8 cellular contexts compared by ENCODE assay signal in the genomic region with DNA sequence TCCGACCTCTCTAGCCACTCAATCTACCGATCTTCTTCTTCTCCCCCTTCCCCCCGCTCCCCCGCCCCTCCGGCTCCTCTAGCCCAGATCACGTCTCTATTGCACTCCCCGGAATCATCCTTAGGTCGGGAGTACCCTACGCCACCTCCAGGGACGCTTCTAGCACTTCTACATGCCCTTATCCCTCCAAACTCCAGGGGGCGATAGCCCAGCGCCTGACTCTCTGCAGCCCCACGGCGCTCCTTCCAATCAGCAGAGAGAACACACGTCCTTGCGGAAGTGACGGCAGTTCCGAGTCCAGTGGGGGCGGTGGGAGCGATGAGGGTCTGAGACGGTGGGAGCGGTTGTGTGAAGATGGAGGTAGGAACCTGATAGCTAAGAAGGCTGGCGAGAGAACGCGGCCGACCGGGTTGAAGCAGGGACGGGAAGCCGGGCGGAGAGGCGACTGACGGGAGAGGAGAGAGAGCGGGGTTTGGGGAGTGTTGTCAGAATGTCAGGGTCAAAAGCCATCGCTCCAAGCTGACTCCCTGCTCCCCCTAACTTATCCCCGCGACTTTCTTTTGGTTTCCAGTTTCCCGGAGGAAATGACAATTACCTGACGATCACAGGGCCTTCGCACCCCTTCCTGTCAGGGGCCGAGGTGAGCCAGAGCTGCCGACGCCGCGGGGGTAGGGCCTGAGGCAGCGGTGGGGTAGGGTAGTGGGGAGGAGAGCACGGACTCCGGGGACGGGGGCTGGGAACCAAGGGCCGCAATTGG. TPM values are rescaled to one million over a fixed set of nuclear protein-coding genes. Genes with fewer than 3 reads are reported as not detected.
A peak's percentile ranks its signal among the peaks of the same experiment; 100 is the strongest.
DNase-seq lines count a peak whose midpoint lies in the region; ATAC-seq, FAIRE-seq and TF ChIP-seq lines count a peak whose summit lies in the region.

A gene (minus strand): TSS at position 35 of the 757 bp plus-strand sequence. CDS start 87 bp downstream, outside the sequence.
A gene (plus strand): TSS at position 271 of the 757 bp plus-strand sequence. CDS start 84 bp downstream, at position 355.

- FAIRE-seq in HTR-8/SVneo (lab: Jason Lieb, UNC) (peak; percentile 83), endometrium (lab: Jason Lieb, UNC) (peak; percentile 81)

- peak; percentile 98 for ATAC-seq in GM21360 (IDR thresholded peaks at IDR 0.05; ENCODE audit: unreplicated experiment)

- peaks cover 18% of the 10 kb centered on the region for H3K36me3 Mint-ChIP-seq in mesothelial cell of epicardium

- H3K4me3 Mint-ChIP-seq in mesothelial cell of epicardium: peak within 1 kb of the TSS; percentile 100

- H3K27ac Mint-ChIP-seq in mesothelial cell of epicardium: peak within 1 kb of the TSS; percentile 99

- H3K9me3 Mint-ChIP-seq in mesothelial cell of epicardium: no peaks in the 10 kb centered on the region

- H3K4me1 Mint-ChIP-seq in mesothelial cell of epicardium: peaks cover 17% of the 10 kb centered on the region

- H3K27me3 Mint-ChIP-seq in mesothelial cell of epicardium (ENCODE audit: low read depth): no peaks in the 10 kb centered on the region

- peak; percentile 73 for TF ChIP-seq CTCF in mesothelial cell of epicardium (IDR thresholded peaks at IDR 0.05; ENCODE audit: unreplicated experiment)

- in situ Hi-C loops in Caki2 (cut with HindIII; ENCODE audit: low pct_unique_long_range_greater_than_20kb, low sequenced_read_pairs): no loop called here

- DNase-seq in Caki2 (ENCODE audit: low read depth): peak; percentile 95
- DNase-seq in HTR-8/SVneo (ENCODE audit: insufficient read length, low spot score): peak; percentile 86
- DNase-seq in NOMO-1 treated with dmso at 0.1 percent for 144 hours (lab: John Stamatoyannopoulos, UW; ENCODE audit: unreplicated experiment): peak; percentile 99
- DNase-seq in activated CD8-positive, alpha-beta memory T cell treated with anti-CD3 and anti-CD28 coated beads, Interleukin-2, amount 50 U/mL, for 24 hours (ENCODE audit: extremely low read depth): peak; percentile 88
- DNase-seq in mesothelial cell of epicardium (ENCODE audit: low spot score in 2 of 2, unreplicated experiment in 2 of 2): peak; percentile 90 to 94
- peak; percentile 83 to 88 for DNase-seq in stimulated activated CD8-positive, alpha-beta memory T cell treated with anti-CD3 and anti-CD28 coated beads, Interleukin-2, amount 100 ng/mL, for 1 hour (ENCODE audit: low read depth in 2 of 2)

RNA-seq across cellular contexts. Expression of the first gene that starts in this region (rescaled TPM):
- 13.1 and 24.4 TPM in 2 replicates for total RNA-seq in Caki2 (2014; rRNA removed; shearing (Covaris generic); ENCODE audit: low replicate concordance)
- 38.5 to 44.1 TPM (median 39.5 TPM) in 3 replicates for total RNA-seq in mesothelial cell of epicardium

RNA-seq across cellular contexts. Expression of the second gene that starts in this region (rescaled TPM):
- 43.9 and 89.9 TPM in 2 replicates for total RNA-seq in Caki2 (2014; rRNA removed; shearing (Covaris generic); ENCODE audit: low replicate concordance)
- total RNA-seq in mesothelial cell of epicardium: 61.1 to 66.3 TPM (median 62.4 TPM) in 3 replicates

Comparison
In these comparisons a context has a peak if more than half of its experiments do, and no peak if none do; other contexts are left out.
1. Peak in every context shown above with its lines: DNase-seq and ATAC-seq.